Comparison of ENCODE assay signal across 22 cellular contexts in genomic region chr1:215842905-215843304, GRCh38.
"Had no signal": no experiment of that assay in that cellular context is flagged by ENCODE, and none has a peak within 500 bp of the region (broad histone marks: within the 10 kb centered on the region; RNA-seq: fewer than 3 reads in every experiment).

No MANE protein-coding gene starts in this region.

- H3K4me3 ChIP-seq: MG63, SJSA1, SK-N-MC had no signal

- H3K4me1 ChIP-seq: SJSA1 had no signal

- H3K36me3 ChIP-seq: MG63, SJSA1 had no signal

- H3K27me3 ChIP-seq: MG63, SJSA1 had no signal

- H3K27ac ChIP-seq: HL-60, SJSA1, SK-N-MC had no signal

- DNase-seq: KBM-7, MG63, NCI-H1092, NCI-H1105 treated with DMSO at 0.1 percent for 48 hours, NCI-H1417 treated with DMSO at 0.1 percent for 48 hours, NCI-H146, NCI-H1694 treated with DMSO at 0.1 percent for 48 hours, NCI-H1930, NCI-H2081, NCI-H2171, NCI-H226, NCI-H446, NCI-H510A, NCI-H524 treated with DMSO at 0.1 percent for 48 hours, NCI-H69, NCI-H774, Right ventricle myocardium superior, RPMI8226, SIG-M5 had no signal
